8 cellular contexts compared by ENCODE assay signal in genomic region chr4:98939892-98940298, GRCh38.
DNase-seq lines count a peak whose midpoint lies in the region; ATAC-seq and TF ChIP-seq lines count a peak whose summit lies in the region.

No MANE protein-coding gene starts in this region.

- H3K27ac Mint-ChIP-seq in stimulated activated naive CD8-positive, alpha-beta T cell treated with anti-CD3 and anti-CD28 coated beads, Interleukin-15, amount 100 ng/mL, for 72 hours, result no peak overlapping the region
- H3K27ac Mint-ChIP-seq in nephron, result no peak overlapping the region

- DNase-seq in stimulated activated naive CD8-positive, alpha-beta T cell treated with anti-CD3 and anti-CD28 coated beads, Interleukin-15, amount 100 ng/mL, for 72 hours, result no peak
- DNase-seq in stimulated activated naive CD8-positive, alpha-beta T cell treated with anti-CD3 and anti-CD28 coated beads, Interleukin-15, Interleukin-2, amounts not matched to agents 100 U/mL and 50 U/mL, for 24 hours, result no peak
- DNase-seq in RKO (ENCODE audit: low spot score) (peak; percentile 76), epithelial cell of esophagus (ENCODE audit: low read depth) (peak; percentile 73)

- no peaks in the 10 kb centered on the region for H3K36me3 Mint-ChIP-seq in nephron (ENCODE audit: low read depth)

- peak; percentile 83 for TF ChIP-seq CTCF in epithelial cell of esophagus (IDR thresholded peaks at IDR 0.05; ENCODE audit: insufficient read depth, low read depth, low read length, missing control alignments)
- TF ChIP-seq CTCF in nephron (IDR thresholded peaks at IDR 0.05; ENCODE audit: unreplicated experiment in 3 of 3), result peak; percentile 64 to 81 (median 71)

- no peaks in the 10 kb centered on the region for H3K27me3 Mint-ChIP-seq in stimulated activated naive CD8-positive, alpha-beta T cell treated with anti-CD3 and anti-CD28 coated beads, Interleukin-15, amount 100 ng/mL, for 72 hours
- H3K27me3 Mint-ChIP-seq in nephron (ENCODE audit: low read depth), result no peaks in the 10 kb centered on the region

- H3K4me3 ChIP-seq in epithelial cell of esophagus (ENCODE audit: low read length), result no peak overlapping the region

- ATAC-seq in stimulated activated naive CD8-positive, alpha-beta T cell treated with anti-CD3 and anti-CD28 coated beads, Interleukin-15, amount 100 ng/mL, for 72 hours, result peak; percentile 37
- no peak for ATAC-seq in stimulated activated naive CD8-positive, alpha-beta T cell treated with anti-CD3 and anti-CD28 coated beads, Interleukin-15, Interleukin-2, amounts not matched to agents 100 U/mL and 50 U/mL, for 24 hours
- peak; percentile 46 for ATAC-seq in HG02798 (IDR thresholded peaks at IDR 0.05; ENCODE audit: poor library complexity, unreplicated experiment)
- no peak for ATAC-seq in HG03457 (IDR thresholded peaks at IDR 0.05; ENCODE audit: unreplicated experiment)
- ATAC-seq in GM19452 (IDR thresholded peaks at IDR 0.05; ENCODE audit: unreplicated experiment), result no peak

- H3K4me1 Mint-ChIP-seq in stimulated activated naive CD8-positive, alpha-beta T cell treated with anti-CD3 and anti-CD28 coated beads, Interleukin-15, amount 100 ng/mL, for 72 hours, result peaks cover 29% of the 10 kb centered on the region
- H3K4me1 Mint-ChIP-seq in nephron, result no peaks in the 10 kb centered on the region

- no peaks in the 10 kb centered on the region for H3K9me3 Mint-ChIP-seq in stimulated activated naive CD8-positive, alpha-beta T cell treated with anti-CD3 and anti-CD28 coated beads, Interleukin-15, amount 100 ng/mL, for 72 hours
- no peaks in the 10 kb centered on the region for H3K9me3 Mint-ChIP-seq in nephron

- no peak overlapping the region for H3K4me3 Mint-ChIP-seq in stimulated activated naive CD8-positive, alpha-beta T cell treated with anti-CD3 and anti-CD28 coated beads, Interleukin-15, amount 100 ng/mL, for 72 hours
- no peak overlapping the region for H3K4me3 Mint-ChIP-seq in nephron

Comparison
In these comparisons a context has a peak if more than half of its experiments do, and no peak if none do; other contexts are left out.
1. ATAC-seq: peak in stimulated activated naive CD8-positive, alpha-beta T cell treated with anti-CD3 and anti-CD28 coated beads, Interleukin-15, amount 100 ng/mL, for 72 hours (single experiment) and HG02798 (single experiment); none in stimulated activated naive CD8-positive, alpha-beta T cell treated with anti-CD3 and anti-CD28 coated beads, Interleukin-15, Interleukin-2, amounts not matched to agents 100 U/mL and 50 U/mL, for 24 hours (single experiment), HG03457 (single experiment) and GM19452 (single experiment).
2. DNase-seq: peak in RKO (single experiment) and epithelial cell of esophagus (single experiment); none in stimulated activated naive CD8-positive, alpha-beta T cell treated with anti-CD3 and anti-CD28 coated beads, Interleukin-15, amount 100 ng/mL, for 72 hours (0 of 2) and stimulated activated naive CD8-positive, alpha-beta T cell treated with anti-CD3 and anti-CD28 coated beads, Interleukin-15, Interleukin-2, amounts not matched to agents 100 U/mL and 50 U/mL, for 24 hours (single experiment).